ENCODE assay signal across 10 cellular contexts in genomic region chr10:34538291-34538829, GRCh38.
A peak's percentile ranks its signal among the peaks of the same experiment; 100 is the strongest.
DNase-seq lines count a peak whose midpoint lies in the region; ATAC-seq, FAIRE-seq and TF ChIP-seq lines count a peak whose summit lies in the region.
"Had no signal": no experiment of that assay in that cellular context is flagged by ENCODE, and none has a peak within 500 bp of the region (broad histone marks: within the 10 kb centered on the region; RNA-seq: fewer than 3 reads in every experiment).

No MANE protein-coding gene starts in this region.

- no peak for FAIRE-seq in kidney (lab: Jason Lieb, UNC)

- H3K36me3 ChIP-seq in GM06990 (ENCODE audit: control insufficient read depth, insufficient read depth, low read length) (no peaks in the 10 kb centered on the region), HUES48 (ENCODE audit: control insufficient read depth, insufficient read depth, low read length) (no peaks in the 10 kb centered on the region), kidney (ENCODE audit: control insufficient read depth in 1 of 2, insufficient read depth in 2 of 2, low read length in 2 of 2) (no peaks in the 10 kb centered on the region)

- TF ChIP-seq CTCF in GM06990 (IDR thresholded peaks at IDR 0.05; ENCODE audit: insufficient read depth, low read length, poor library complexity, severe bottlenecking) (no peak), kidney (IDR thresholded peaks at IDR 0.05; ENCODE audit: borderline replicate concordance, extremely low read depth, insufficient read depth) (no peak), GM13976 (IDR thresholded peaks at IDR 0.05; ENCODE audit: borderline replicate concordance, control extremely low read depth, extremely low read depth, insufficient read depth, missing control alignments) (no peak)

- ATAC-seq in GM21515 (IDR thresholded peaks at IDR 0.05; ENCODE audit: unreplicated experiment) = peak; percentile 64
- no peak for ATAC-seq in activated naive CD8-positive, alpha-beta T cell treated with anti-CD3 and anti-CD28 coated beads, Interleukin-2, amount 50 U/mL, for 24 hours

- no peaks in the 10 kb centered on the region for H3K36me3 Mint-ChIP-seq in activated naive CD8-positive, alpha-beta T cell treated with anti-CD3 and anti-CD28 coated beads, Interleukin-2, amount 50 U/mL, for 24 hours (ENCODE audit: low read depth)

- no peak overlapping the region for H3K4me3 Mint-ChIP-seq in activated naive CD8-positive, alpha-beta T cell treated with anti-CD3 and anti-CD28 coated beads, Interleukin-2, amount 50 U/mL, for 24 hours

- H3K4me1 ChIP-seq in HUES48 (ENCODE audit: control insufficient read depth, insufficient read depth, low read length) (peaks cover 16% of the 10 kb centered on the region), kidney (ENCODE audit: control insufficient read depth in 1 of 2, insufficient read depth in 1 of 2, low read depth in 1 of 2, low read length in 2 of 2) (peaks cover 6 to 9% of the 10 kb centered on the region in 2 donors)

- in situ Hi-C loops in GM13976 (cut with MboI; ENCODE audit: low sequenced_read_pairs, unreplicated experiment) = no loop called here

- H3K27me3 ChIP-seq in GM06990 (replicated peaks; ENCODE audit: control insufficient read depth, insufficient read depth, low read length) (no peaks in the 10 kb centered on the region), HUES48 (ENCODE audit: control insufficient read depth, insufficient read depth, low read length) (no peaks in the 10 kb centered on the region)

- intact Hi-C loops in kidney (cut with DNase I) = no loop called here

- H3K9me3 ChIP-seq in HUES48 (ENCODE audit: control insufficient read depth, insufficient read depth, low read length) (no peaks in the 10 kb centered on the region), kidney (ENCODE audit: control insufficient read depth in 1 of 2, low read length in 2 of 2) (no peaks in the 10 kb centered on the region)

- peaks cover 6% of the 10 kb centered on the region for H3K4me1 Mint-ChIP-seq in activated naive CD8-positive, alpha-beta T cell treated with anti-CD3 and anti-CD28 coated beads, Interleukin-2, amount 50 U/mL, for 24 hours

- peak overlapping the region; percentile 67 for H3K27ac ChIP-seq in HUES48 (ENCODE audit: low read depth, low read length)
- no peak overlapping the region for H3K27ac ChIP-seq in kidney (ENCODE audit: low read depth in 2 of 2, low read length in 2 of 2)

- no peak overlapping the region for H3K27ac Mint-ChIP-seq in activated naive CD8-positive, alpha-beta T cell treated with anti-CD3 and anti-CD28 coated beads, Interleukin-2, amount 50 U/mL, for 24 hours

- DNase-seq in GM06990 (ENCODE audit: extremely low read depth, insufficient read length) (peak; percentile 64), kidney (no peak), cerebellar cortex (ENCODE audit: low spot score) (no peak), NCI-H524 (lab: John Stamatoyannopoulos, UW) (no peak), GM13976 (ENCODE audit: low spot score) (no peak)
- no peak for DNase-seq in activated naive CD8-positive, alpha-beta T cell treated with anti-CD3 and anti-CD28 coated beads, Interleukin-2, amount 50 U/mL, for 24 hours
- DNase-seq: NCI-H146; stimulated activated CD4-positive, alpha-beta T cell treated with anti-CD3 and anti-CD28 coated beads, Interleukin-2, amount 100 ng/mL, for 24 hours had no signal

- peaks cover 3% of the 10 kb centered on the region for H3K9me3 Mint-ChIP-seq in activated naive CD8-positive, alpha-beta T cell treated with anti-CD3 and anti-CD28 coated beads, Interleukin-2, amount 50 U/mL, for 24 hours

- H3K9ac ChIP-seq in HUES48 (ENCODE audit: low read depth, low read length) (no peak overlapping the region), kidney (ENCODE audit: low read length in 2 of 2) (no peak overlapping the region)

- peaks cover 2% of the 10 kb centered on the region for H3K27me3 Mint-ChIP-seq in activated naive CD8-positive, alpha-beta T cell treated with anti-CD3 and anti-CD28 coated beads, Interleukin-2, amount 50 U/mL, for 24 hours

- peak overlapping the region; percentile 36 for H3K4me3 ChIP-seq in GM06990 (replicated peaks; ENCODE audit: low read depth, low read length)
- no peak overlapping the region for H3K4me3 ChIP-seq in HUES48 (ENCODE audit: low read depth, low read length)
- H3K4me3 ChIP-seq in kidney (ENCODE audit: low read length in 2 of 2) = peak overlapping the region; percentile 17 to 33
